ENCODE assay signal across 1 cellular context in the genomic region with DNA sequence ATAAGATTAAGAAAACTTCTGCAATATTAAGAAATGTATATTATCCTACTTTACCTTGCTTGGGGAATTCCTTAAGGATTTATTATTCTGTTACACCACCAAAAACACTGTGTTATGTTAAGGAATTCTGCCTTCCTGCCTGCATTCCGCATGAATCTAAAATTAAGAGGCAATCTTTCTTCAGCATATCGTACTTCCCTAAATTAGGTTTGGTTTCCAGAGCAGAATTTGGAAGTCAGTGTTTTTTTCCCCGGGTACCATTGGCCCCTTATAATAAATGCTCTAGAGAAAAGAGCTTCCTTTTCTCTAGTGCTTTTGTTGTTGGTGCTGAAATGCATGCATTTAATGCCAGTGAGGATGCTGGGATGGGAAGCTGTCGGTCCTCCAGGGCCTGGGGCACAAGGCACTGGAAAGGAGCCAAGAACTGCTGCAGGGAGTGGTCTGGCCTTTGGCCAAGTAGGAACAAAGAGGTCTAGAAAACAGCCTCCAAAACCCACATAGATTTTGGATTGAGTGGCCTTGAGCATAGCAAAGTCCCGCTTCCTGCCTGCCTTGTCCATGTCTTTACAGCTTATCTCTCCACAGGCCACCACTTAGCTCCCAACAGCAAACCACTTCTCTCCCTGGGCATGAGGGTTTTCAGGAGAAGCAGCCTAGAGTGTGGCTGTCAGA.
TF ChIP-seq lines count a peak whose summit lies in the region.

No MANE protein-coding gene starts in this region.

TF ChIP-seq in HEK293, 187 proteins besides CTCF, POLR2A, EP300 and RAD21 (continued from another document and continues in another):
- TF ChIP-seq, protein P1, sequence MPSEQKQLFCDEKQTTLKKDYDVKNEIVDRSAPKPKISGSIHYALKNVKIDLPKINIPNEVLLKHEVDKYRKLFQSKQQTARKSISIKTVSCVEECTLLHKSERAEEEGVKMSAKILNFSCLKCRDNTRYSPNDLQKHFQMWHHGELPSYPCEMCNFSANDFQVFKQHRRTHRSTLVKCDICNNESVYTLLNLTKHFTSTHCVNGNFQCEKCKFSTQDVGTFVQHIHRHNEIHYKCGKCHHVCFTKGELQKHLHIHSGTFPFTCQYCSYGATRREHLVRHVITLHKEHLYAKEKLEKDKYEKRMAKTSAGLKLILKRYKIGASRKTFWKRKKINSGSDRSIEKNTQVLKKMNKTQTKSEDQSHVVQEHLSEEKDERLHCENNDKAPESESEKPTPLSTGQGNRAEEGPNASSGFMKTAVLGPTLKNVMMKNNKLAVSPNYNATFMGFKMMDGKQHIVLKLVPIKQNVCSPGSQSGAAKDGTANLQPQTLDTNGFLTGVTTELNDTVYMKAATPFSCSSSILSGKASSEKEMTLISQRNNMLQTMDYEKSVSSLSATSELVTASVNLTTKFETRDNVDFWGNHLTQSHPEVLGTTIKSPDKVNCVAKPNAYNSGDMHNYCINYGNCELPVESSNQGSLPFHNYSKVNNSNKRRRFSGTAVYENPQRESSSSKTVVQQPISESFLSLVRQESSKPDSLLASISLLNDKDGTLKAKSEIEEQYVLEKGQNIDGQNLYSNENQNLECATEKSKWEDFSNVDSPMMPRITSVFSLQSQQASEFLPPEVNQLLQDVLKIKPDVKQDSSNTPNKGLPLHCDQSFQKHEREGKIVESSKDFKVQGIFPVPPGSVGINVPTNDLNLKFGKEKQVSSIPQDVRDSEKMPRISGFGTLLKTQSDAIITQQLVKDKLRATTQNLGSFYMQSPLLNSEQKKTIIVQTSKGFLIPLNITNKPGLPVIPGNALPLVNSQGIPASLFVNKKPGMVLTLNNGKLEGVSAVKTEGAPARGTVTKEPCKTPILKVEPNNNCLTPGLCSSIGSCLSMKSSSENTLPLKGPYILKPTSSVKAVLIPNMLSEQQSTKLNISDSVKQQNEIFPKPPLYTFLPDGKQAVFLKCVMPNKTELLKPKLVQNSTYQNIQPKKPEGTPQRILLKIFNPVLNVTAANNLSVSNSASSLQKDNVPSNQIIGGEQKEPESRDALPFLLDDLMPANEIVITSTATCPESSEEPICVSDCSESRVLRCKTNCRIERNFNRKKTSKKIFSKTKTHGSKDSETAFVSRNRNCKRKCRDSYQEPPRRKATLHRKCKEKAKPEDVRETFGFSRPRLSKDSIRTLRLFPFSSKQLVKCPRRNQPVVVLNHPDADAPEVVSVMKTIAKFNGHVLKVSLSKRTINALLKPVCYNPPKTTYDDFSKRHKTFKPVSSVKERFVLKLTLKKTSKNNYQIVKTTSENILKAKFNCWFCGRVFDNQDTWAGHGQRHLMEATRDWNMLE (tag by site-specific recombination; conservative IDR thresholded peaks at IDR 0.05; ENCODE audit: low read depth): 0 out of 2 replicates have a peak, but pooled peaks have one; percentile 34
- TF ChIP-seq ZIC2 (tag by site-specific recombination; IDR thresholded peaks at IDR 0.05): peak; percentile 96
- TF ChIP-seq, protein P2, sequence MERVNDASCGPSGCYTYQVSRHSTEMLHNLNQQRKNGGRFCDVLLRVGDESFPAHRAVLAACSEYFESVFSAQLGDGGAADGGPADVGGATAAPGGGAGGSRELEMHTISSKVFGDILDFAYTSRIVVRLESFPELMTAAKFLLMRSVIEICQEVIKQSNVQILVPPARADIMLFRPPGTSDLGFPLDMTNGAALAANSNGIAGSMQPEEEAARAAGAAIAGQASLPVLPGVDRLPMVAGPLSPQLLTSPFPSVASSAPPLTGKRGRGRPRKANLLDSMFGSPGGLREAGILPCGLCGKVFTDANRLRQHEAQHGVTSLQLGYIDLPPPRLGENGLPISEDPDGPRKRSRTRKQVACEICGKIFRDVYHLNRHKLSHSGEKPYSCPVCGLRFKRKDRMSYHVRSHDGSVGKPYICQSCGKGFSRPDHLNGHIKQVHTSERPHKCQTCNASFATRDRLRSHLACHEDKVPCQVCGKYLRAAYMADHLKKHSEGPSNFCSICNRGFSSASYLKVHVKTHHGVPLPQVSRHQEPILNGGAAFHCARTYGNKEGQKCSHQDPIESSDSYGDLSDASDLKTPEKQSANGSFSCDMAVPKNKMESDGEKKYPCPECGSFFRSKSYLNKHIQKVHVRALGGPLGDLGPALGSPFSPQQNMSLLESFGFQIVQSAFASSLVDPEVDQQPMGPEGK (tag by site-specific recombination; IDR thresholded peaks at IDR 0.05): peak; percentile 42; the same call in 1 of the 2 replicates
- TF ChIP-seq FEZF1 (tag by site-specific recombination; IDR thresholded peaks at IDR 0.05): 0 out of 2 replicates have a peak, but pooled peaks have one; percentile 14
- TF ChIP-seq ZNF223 (tag by site-specific recombination; IDR thresholded peaks at IDR 0.05): no peak
- TF ChIP-seq ZNF791 (tag by site-specific recombination; IDR thresholded peaks at IDR 0.05): no peak
- peak; percentile 35; the same call in 1 of the 2 replicates for TF ChIP-seq ZNF335 (tag by site-specific recombination; conservative IDR thresholded peaks at IDR 0.05)
- no peak for TF ChIP-seq MEIS1 (CRISPR knock-in tag; IDR thresholded peaks at IDR 0.05; ENCODE audit: borderline replicate concordance)
- no peak for TF ChIP-seq ZNF302 (tag by site-specific recombination; IDR thresholded peaks at IDR 0.05; ENCODE audit: low read depth)
- TF ChIP-seq ZBTB7A (tag by site-specific recombination; IDR thresholded peaks at IDR 0.05; ENCODE audit: low read depth): no peak
- peak; percentile 37; the same call in 1 of the 2 replicates for TF ChIP-seq ZNF629 (tag by site-specific recombination; IDR thresholded peaks at IDR 0.05)
- peak; percentile 47; the same call in 1 of the 2 replicates for TF ChIP-seq MZF1 (tag by site-specific recombination; IDR thresholded peaks at IDR 0.05; ENCODE audit: borderline replicate concordance)
- TF ChIP-seq ZNF2 (tag by site-specific recombination; IDR thresholded peaks at IDR 0.05): 0 out of 2 replicates have a peak, but pooled peaks have one; percentile 43
- TF ChIP-seq, protein P3, sequence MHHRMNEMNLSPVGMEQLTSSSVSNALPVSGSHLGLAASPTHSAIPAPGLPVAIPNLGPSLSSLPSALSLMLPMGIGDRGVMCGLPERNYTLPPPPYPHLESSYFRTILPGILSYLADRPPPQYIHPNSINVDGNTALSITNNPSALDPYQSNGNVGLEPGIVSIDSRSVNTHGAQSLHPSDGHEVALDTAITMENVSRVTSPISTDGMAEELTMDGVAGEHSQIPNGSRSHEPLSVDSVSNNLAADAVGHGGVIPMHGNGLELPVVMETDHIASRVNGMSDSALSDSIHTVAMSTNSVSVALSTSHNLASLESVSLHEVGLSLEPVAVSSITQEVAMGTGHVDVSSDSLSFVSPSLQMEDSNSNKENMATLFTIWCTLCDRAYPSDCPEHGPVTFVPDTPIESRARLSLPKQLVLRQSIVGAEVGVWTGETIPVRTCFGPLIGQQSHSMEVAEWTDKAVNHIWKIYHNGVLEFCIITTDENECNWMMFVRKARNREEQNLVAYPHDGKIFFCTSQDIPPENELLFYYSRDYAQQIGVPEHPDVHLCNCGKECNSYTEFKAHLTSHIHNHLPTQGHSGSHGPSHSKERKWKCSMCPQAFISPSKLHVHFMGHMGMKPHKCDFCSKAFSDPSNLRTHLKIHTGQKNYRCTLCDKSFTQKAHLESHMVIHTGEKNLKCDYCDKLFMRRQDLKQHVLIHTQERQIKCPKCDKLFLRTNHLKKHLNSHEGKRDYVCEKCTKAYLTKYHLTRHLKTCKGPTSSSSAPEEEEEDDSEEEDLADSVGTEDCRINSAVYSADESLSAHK (tag by site-specific recombination; IDR thresholded peaks at IDR 0.05): peak; percentile 38; the same call in 1 of the 2 replicates
- TF ChIP-seq ZNF248 (tag by site-specific recombination; IDR thresholded peaks at IDR 0.05): no peak
- peak; percentile 42; the same call in 1 of the 2 replicates for TF ChIP-seq ZBTB8A (tag by site-specific recombination; IDR thresholded peaks at IDR 0.05)
- TF ChIP-seq ZNF366 (tag by site-specific recombination; conservative IDR thresholded peaks at IDR 0.05): 0 out of 2 replicates have a peak, but pooled peaks have one; percentile 42
- peak; percentile 50; the same call in 1 of the 2 replicates for TF ChIP-seq ZNF76 (tag by site-specific recombination; IDR thresholded peaks at IDR 0.05; ENCODE audit: borderline replicate concordance, low read depth)
- TF ChIP-seq ZNF341 (tag by site-specific recombination; IDR thresholded peaks at IDR 0.05; ENCODE audit: low read depth): 0 out of 2 replicates have a peak, but pooled peaks have one; percentile 23
- no peak for TF ChIP-seq ZNF292 (tag by site-specific recombination; IDR thresholded peaks at IDR 0.05; ENCODE audit: borderline replicate concordance, low read depth)
- TF ChIP-seq, protein P4, sequence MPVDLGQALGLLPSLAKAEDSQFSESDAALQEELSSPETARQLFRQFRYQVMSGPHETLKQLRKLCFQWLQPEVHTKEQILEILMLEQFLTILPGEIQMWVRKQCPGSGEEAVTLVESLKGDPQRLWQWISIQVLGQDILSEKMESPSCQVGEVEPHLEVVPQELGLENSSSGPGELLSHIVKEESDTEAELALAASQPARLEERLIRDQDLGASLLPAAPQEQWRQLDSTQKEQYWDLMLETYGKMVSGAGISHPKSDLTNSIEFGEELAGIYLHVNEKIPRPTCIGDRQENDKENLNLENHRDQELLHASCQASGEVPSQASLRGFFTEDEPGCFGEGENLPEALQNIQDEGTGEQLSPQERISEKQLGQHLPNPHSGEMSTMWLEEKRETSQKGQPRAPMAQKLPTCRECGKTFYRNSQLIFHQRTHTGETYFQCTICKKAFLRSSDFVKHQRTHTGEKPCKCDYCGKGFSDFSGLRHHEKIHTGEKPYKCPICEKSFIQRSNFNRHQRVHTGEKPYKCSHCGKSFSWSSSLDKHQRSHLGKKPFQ (tag by site-specific recombination; IDR thresholded peaks at IDR 0.05): 0 out of 2 replicates have a peak, but pooled peaks have one; percentile 40
- no peak for TF ChIP-seq ZNF426 (tag by site-specific recombination; IDR thresholded peaks at IDR 0.05)
- TF ChIP-seq ZSCAN30 (tag by site-specific recombination; IDR thresholded peaks at IDR 0.05): peak; percentile 79; the same call in 1 of the 2 replicates
- TF ChIP-seq, protein P5, sequence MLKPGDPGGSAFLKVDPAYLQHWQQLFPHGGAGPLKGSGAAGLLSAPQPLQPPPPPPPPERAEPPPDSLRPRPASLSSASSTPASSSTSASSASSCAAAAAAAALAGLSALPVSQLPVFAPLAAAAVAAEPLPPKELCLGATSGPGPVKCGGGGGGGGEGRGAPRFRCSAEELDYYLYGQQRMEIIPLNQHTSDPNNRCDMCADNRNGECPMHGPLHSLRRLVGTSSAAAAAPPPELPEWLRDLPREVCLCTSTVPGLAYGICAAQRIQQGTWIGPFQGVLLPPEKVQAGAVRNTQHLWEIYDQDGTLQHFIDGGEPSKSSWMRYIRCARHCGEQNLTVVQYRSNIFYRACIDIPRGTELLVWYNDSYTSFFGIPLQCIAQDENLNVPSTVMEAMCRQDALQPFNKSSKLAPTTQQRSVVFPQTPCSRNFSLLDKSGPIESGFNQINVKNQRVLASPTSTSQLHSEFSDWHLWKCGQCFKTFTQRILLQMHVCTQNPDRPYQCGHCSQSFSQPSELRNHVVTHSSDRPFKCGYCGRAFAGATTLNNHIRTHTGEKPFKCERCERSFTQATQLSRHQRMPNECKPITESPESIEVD (tag by site-specific recombination; IDR thresholded peaks at IDR 0.05): peak; percentile 79
- TF ChIP-seq, protein P6, sequence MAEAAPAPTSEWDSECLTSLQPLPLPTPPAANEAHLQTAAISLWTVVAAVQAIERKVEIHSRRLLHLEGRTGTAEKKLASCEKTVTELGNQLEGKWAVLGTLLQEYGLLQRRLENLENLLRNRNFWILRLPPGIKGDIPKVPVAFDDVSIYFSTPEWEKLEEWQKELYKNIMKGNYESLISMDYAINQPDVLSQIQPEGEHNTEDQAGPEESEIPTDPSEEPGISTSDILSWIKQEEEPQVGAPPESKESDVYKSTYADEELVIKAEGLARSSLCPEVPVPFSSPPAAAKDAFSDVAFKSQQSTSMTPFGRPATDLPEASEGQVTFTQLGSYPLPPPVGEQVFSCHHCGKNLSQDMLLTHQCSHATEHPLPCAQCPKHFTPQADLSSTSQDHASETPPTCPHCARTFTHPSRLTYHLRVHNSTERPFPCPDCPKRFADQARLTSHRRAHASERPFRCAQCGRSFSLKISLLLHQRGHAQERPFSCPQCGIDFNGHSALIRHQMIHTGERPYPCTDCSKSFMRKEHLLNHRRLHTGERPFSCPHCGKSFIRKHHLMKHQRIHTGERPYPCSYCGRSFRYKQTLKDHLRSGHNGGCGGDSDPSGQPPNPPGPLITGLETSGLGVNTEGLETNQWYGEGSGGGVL (tag by site-specific recombination; IDR thresholded peaks at IDR 0.05): 0 out of 2 replicates have a peak, but pooled peaks have one; percentile 22
- TF ChIP-seq OSR2 (tag by site-specific recombination; IDR thresholded peaks at IDR 0.05): peak; percentile 69; the same call in 1 of the 2 replicates
- peak; percentile 82 for TF ChIP-seq ZNF184 (tag by site-specific recombination; IDR thresholded peaks at IDR 0.05)
- TF ChIP-seq IKZF3 (tag by site-specific recombination; IDR thresholded peaks at IDR 0.05): 0 out of 2 replicates have a peak, but pooled peaks have one; percentile 36
- TF ChIP-seq ZNF394 (tag by site-specific recombination; IDR thresholded peaks at IDR 0.05; ENCODE audit: borderline replicate concordance): 0 out of 2 replicates have a peak, but pooled peaks have one; percentile 9
- TF ChIP-seq, protein P7, sequence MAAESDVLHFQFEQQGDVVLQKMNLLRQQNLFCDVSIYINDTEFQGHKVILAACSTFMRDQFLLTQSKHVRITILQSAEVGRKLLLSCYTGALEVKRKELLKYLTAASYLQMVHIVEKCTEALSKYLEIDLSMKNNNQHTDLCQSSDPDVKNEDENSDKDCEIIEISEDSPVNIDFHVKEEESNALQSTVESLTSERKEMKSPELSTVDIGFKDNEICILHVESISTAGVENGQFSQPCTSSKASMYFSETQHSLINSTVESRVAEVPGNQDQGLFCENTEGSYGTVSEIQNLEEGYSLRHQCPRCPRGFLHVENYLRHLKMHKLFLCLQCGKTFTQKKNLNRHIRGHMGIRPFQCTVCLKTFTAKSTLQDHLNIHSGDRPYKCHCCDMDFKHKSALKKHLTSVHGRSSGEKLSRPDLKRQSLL (tag by site-specific recombination; IDR thresholded peaks at IDR 0.05): peak; percentile 89
- no peak for TF ChIP-seq ZNF768 (tag by site-specific recombination; IDR thresholded peaks at IDR 0.05)
- TF ChIP-seq ZNF157 (tag by site-specific recombination; IDR thresholded peaks at IDR 0.05): no peak
- TF ChIP-seq, protein P8, sequence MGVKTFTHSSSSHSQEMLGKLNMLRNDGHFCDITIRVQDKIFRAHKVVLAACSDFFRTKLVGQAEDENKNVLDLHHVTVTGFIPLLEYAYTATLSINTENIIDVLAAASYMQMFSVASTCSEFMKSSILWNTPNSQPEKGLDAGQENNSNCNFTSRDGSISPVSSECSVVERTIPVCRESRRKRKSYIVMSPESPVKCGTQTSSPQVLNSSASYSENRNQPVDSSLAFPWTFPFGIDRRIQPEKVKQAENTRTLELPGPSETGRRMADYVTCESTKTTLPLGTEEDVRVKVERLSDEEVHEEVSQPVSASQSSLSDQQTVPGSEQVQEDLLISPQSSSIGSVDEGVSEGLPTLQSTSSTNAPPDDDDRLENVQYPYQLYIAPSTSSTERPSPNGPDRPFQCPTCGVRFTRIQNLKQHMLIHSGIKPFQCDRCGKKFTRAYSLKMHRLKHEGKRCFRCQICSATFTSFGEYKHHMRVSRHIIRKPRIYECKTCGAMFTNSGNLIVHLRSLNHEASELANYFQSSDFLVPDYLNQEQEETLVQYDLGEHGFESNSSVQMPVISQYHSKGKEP (tag by site-specific recombination; IDR thresholded peaks at IDR 0.05): peak; percentile 99
- TF ChIP-seq ZNF202 (tag by site-specific recombination; IDR thresholded peaks at IDR 0.05; ENCODE audit: borderline replicate concordance): no peak
- TF ChIP-seq TRIM28 (IDR thresholded peaks at IDR 0.05; ENCODE audit: borderline replicate concordance, low read length): peak; percentile 78
- TF ChIP-seq ZNF24 (tag by site-specific recombination; IDR thresholded peaks at IDR 0.05): peak; percentile 26; the same call in 1 of the 2 replicates
- TF ChIP-seq ZNF530 (tag by site-specific recombination; IDR thresholded peaks at IDR 0.05; ENCODE audit: low read depth): no peak
- peak; percentile 66; the same call in 1 of the 2 replicates for TF ChIP-seq ZEB2 (tag by site-specific recombination; IDR thresholded peaks at IDR 0.05)
